In genomic region chr2:36486546-36487044, GRCh38 we compare ENCODE assay signal across 11 cellular contexts.
DNase-seq lines count a peak whose midpoint lies in the region; ATAC-seq and TF ChIP-seq lines count a peak whose summit lies in the region.
"Had no signal": no experiment of that assay in that cellular context is flagged by ENCODE, and none has a peak within 500 bp of the region (broad histone marks: within the 10 kb centered on the region; RNA-seq: fewer than 3 reads in every experiment).

No MANE protein-coding gene starts in this region.

- H3K4me3 ChIP-seq in adipocyte (ENCODE audit: low read length) (no peak overlapping the region), psoas muscle (no peak overlapping the region), OCI-LY7 (ENCODE audit: low read depth, low read length, poor library complexity, severe bottlenecking) (no peak overlapping the region)

- WGBS in psoas muscle, 3 donors, result 40 to 67% (median 48%) methylated on average over 1 of the region's 1 CpG

- H3K9me3 ChIP-seq in adipocyte (ENCODE audit: control insufficient read depth, low read length) (no peaks in the 10 kb centered on the region), psoas muscle (no peaks in the 10 kb centered on the region), OCI-LY7 (ENCODE audit: low read length) (no peaks in the 10 kb centered on the region)

- TF ChIP-seq CTCF in psoas muscle (IDR thresholded peaks at IDR 0.05) (no peak), OCI-LY7 (conservative IDR thresholded peaks at IDR 0.05; ENCODE audit: low read length) (no peak)

- H3K36me3 Mint-ChIP-seq in activated T-cell treated with anti-CD3 and anti-CD28 coated beads, Interleukin-2, amount 50 U/mL, for 72 hours (ENCODE audit: insufficient read depth in 2 of 2), result no peaks in the 10 kb centered on the region
- no peaks in the 10 kb centered on the region for H3K36me3 Mint-ChIP-seq in activated CD8-positive, alpha-beta memory T cell treated with anti-CD3 and anti-CD28 coated beads, Interleukin-2, amount 10 ng/mL, durations not matched to agents 7 days and 5 days
- H3K36me3 Mint-ChIP-seq: activated naive CD8-positive, alpha-beta T cell; naive thymus-derived CD8-positive, alpha-beta T cell had no signal

- ATAC-seq in psoas muscle, result no peak
- no peak for ATAC-seq in activated T-cell treated with anti-CD3 and anti-CD28 coated beads, Interleukin-2, amount 50 U/mL, for 72 hours (replicated peaks in 1 of 2)
- ATAC-seq in activated CD8-positive, alpha-beta memory T cell treated with anti-CD3 and anti-CD28 coated beads, Interleukin-2, amount 10 ng/mL, durations not matched to agents 7 days and 5 days, result no peak
- ATAC-seq: naive thymus-derived CD8-positive, alpha-beta T cell had no signal

- H3K4me1 ChIP-seq in adipocyte (ENCODE audit: control insufficient read depth, insufficient read depth, low read length), result peaks cover 70% of the 10 kb centered on the region
- peaks cover 81% of the 10 kb centered on the region for H3K4me1 ChIP-seq in psoas muscle
- H3K4me1 ChIP-seq in OCI-LY7 (ENCODE audit: insufficient read depth, low read length, poor library complexity, severe bottlenecking), result no peaks in the 10 kb centered on the region

- peaks cover 49% of the 10 kb centered on the region for H3K36me3 ChIP-seq in adipocyte (ENCODE audit: control insufficient read depth, insufficient read depth, low read length, severe bottlenecking)
- H3K36me3 ChIP-seq in psoas muscle (ENCODE audit: insufficient read depth in 1 of 2, low read depth in 1 of 2), result peaks cover 0 to 22% of the 10 kb centered on the region in 2 donors
- peaks cover 5% of the 10 kb centered on the region; the same call in 1 of the 2 replicates for H3K36me3 ChIP-seq in OCI-LY7 (ENCODE audit: insufficient read depth, low read length)

- H3K27me3 ChIP-seq in adipocyte (replicated peaks; ENCODE audit: control insufficient read depth, insufficient read depth, low read length) (no peaks in the 10 kb centered on the region), psoas muscle (ENCODE audit: insufficient read depth in 3 of 3, low read length in 2 of 3) (no peaks in the 10 kb centered on the region)

- POLR2A ChIA-PET in OCI-LY7 (lab: Charles Lee), result interaction anchor here (0.5 kb wide), 1 partner anchor 489 kb away, joined by 3 read pairs; no protein-coding TSS in a partner anchor

- no peaks in the 10 kb centered on the region for H3K4me1 Mint-ChIP-seq in activated T-cell treated with anti-CD3 and anti-CD28 coated beads, Interleukin-2, amount 50 U/mL, for 72 hours (ENCODE audit: low read depth)
- no peaks in the 10 kb centered on the region for H3K4me1 Mint-ChIP-seq in activated CD8-positive, alpha-beta memory T cell treated with anti-CD3 and anti-CD28 coated beads, Interleukin-2, amount 10 ng/mL, durations not matched to agents 7 days and 5 days
- H3K4me1 Mint-ChIP-seq: naive thymus-derived CD8-positive, alpha-beta T cell had no signal

- H3K27ac ChIP-seq in psoas muscle (peak overlapping the region; percentile 58), OCI-LY7 (ENCODE audit: low read depth, low read length, poor library complexity, severe bottlenecking) (no peak overlapping the region)

- no peaks in the 10 kb centered on the region for H4K20me1 ChIP-seq in OCI-LY7 (ENCODE audit: insufficient read depth, low read length)

- H3K9me2 ChIP-seq in OCI-LY7 (ENCODE audit: insufficient read depth, low read length), result no peaks in the 10 kb centered on the region

- H3K9ac ChIP-seq in adipocyte (ENCODE audit: low read length), result peak overlapping the region; percentile 81

- DNase-seq in EH (ENCODE audit: low read depth) (peak; percentile 97), adipocyte (ENCODE audit: low read depth) (peak; percentile 78), foreskin melanocyte (peak; percentile 37), psoas muscle (no peak), OCI-LY7 (ENCODE audit: low spot score) (no peak), LoVo (ENCODE audit: low spot score) (no peak)
- no peak for DNase-seq in activated T-cell treated with anti-CD3 and anti-CD28 coated beads, Interleukin-2, amount 50 U/mL, for 72 hours
- DNase-seq in activated CD8-positive, alpha-beta memory T cell treated with anti-CD3 and anti-CD28 coated beads, Interleukin-2, amount 10 ng/mL, durations not matched to agents 7 days and 5 days, result no peak
- DNase-seq: naive thymus-derived CD8-positive, alpha-beta T cell had no signal

- no peak overlapping the region for H3K4me2 ChIP-seq in OCI-LY7 (ENCODE audit: low read length)

- intact Hi-C loops in psoas muscle (cut with DNase I) (no loop called here), OCI-LY7 (cut with micrococcal nuclease; ENCODE audit: unreplicated experiment) (no loop called here)

- no peaks in the 10 kb centered on the region for H3K27me3 Mint-ChIP-seq in activated T-cell treated with anti-CD3 and anti-CD28 coated beads, Interleukin-2, amount 50 U/mL, for 72 hours (ENCODE audit: low read depth)
- no peaks in the 10 kb centered on the region for H3K27me3 Mint-ChIP-seq in activated CD8-positive, alpha-beta memory T cell treated with anti-CD3 and anti-CD28 coated beads, Interleukin-2, amount 10 ng/mL, durations not matched to agents 7 days and 5 days
- H3K27me3 Mint-ChIP-seq: activated naive CD8-positive, alpha-beta T cell; naive thymus-derived CD8-positive, alpha-beta T cell had no signal

- no peak overlapping the region for H2AFZ ChIP-seq in OCI-LY7 (ENCODE audit: low read length)

- H3K27ac Mint-ChIP-seq in activated T-cell treated with anti-CD3 and anti-CD28 coated beads, Interleukin-2, amount 50 U/mL, for 72 hours, result no peak overlapping the region
- no peak overlapping the region for H3K27ac Mint-ChIP-seq in activated CD8-positive, alpha-beta memory T cell treated with anti-CD3 and anti-CD28 coated beads, Interleukin-2, amount 10 ng/mL, durations not matched to agents 7 days and 5 days
- H3K27ac Mint-ChIP-seq: activated naive CD8-positive, alpha-beta T cell; naive thymus-derived CD8-positive, alpha-beta T cell; T-helper 1 cell treated with Interleukin-12 subunit alpha and Interleukin-12 subunit beta and Interleukin-4 antibody, amounts not matched to agents 30 μg/mL and 1 μg/mL, for 36 hours had no signal

- H3K4me3 Mint-ChIP-seq in activated T-cell treated with anti-CD3 and anti-CD28 coated beads, Interleukin-2, amount 50 U/mL, for 72 hours, result no peak overlapping the region
- no peak overlapping the region for H3K4me3 Mint-ChIP-seq in activated CD8-positive, alpha-beta memory T cell treated with anti-CD3 and anti-CD28 coated beads, Interleukin-2, amount 10 ng/mL, durations not matched to agents 7 days and 5 days
- H3K4me3 Mint-ChIP-seq: activated naive CD8-positive, alpha-beta T cell; naive thymus-derived CD8-positive, alpha-beta T cell; T-helper 1 cell treated with Interleukin-12 subunit alpha and Interleukin-12 subunit beta and Interleukin-4 antibody, amounts not matched to agents 30 μg/mL and 1 μg/mL, for 36 hours had no signal

- H3K79me2 ChIP-seq in OCI-LY7 (ENCODE audit: insufficient read depth, low read depth, low read length), result no peaks in the 10 kb centered on the region

- no TSS peak for BruUV-seq in OCI-LY7 (replicated peaks; lab: Mats Ljungman, UMichigan)

- CTCF ChIA-PET in activated CD8-positive, alpha-beta memory T cell treated with anti-CD3 and anti-CD28 coated beads, Interleukin-2, amount 10 ng/mL, durations not matched to agents 7 days and 5 days (lab: Charles Lee), result no interaction called here
- CTCF ChIA-PET in OCI-LY7 (lab: Charles Lee; ENCODE audit: unreplicated experiment), result no interaction called here

- H3K9me3 Mint-ChIP-seq in activated T-cell treated with anti-CD3 and anti-CD28 coated beads, Interleukin-2, amount 50 U/mL, for 72 hours, result no peaks in the 10 kb centered on the region
- peaks cover 3% of the 10 kb centered on the region for H3K9me3 Mint-ChIP-seq in activated CD8-positive, alpha-beta memory T cell treated with anti-CD3 and anti-CD28 coated beads, Interleukin-2, amount 10 ng/mL, durations not matched to agents 7 days and 5 days (ENCODE audit: low read depth)
- H3K9me3 Mint-ChIP-seq: naive thymus-derived CD8-positive, alpha-beta T cell; T-helper 1 cell treated with Interleukin-12 subunit alpha and Interleukin-12 subunit beta and Interleukin-4 antibody, amounts not matched to agents 30 μg/mL and 1 μg/mL, for 36 hours had no signal

Comparison
In these comparisons a context has a peak if more than half of its experiments do, and no peak if none do; other contexts are left out.
1. DNase-seq: peak in EH (single experiment), adipocyte (single experiment) and foreskin melanocyte (single experiment); none in psoas muscle (0 of 2), activated T-cell treated with anti-CD3 and anti-CD28 coated beads, Interleukin-2, amount 50 U/mL, for 72 hours (0 of 2), activated CD8-positive, alpha-beta memory T cell treated with anti-CD3 and anti-CD28 coated beads, Interleukin-2, amount 10 ng/mL, durations not matched to agents 7 days and 5 days (single experiment), OCI-LY7 (single experiment) and LoVo (single experiment).